17 cellular contexts compared by ENCODE assay signal in the genomic region with DNA sequence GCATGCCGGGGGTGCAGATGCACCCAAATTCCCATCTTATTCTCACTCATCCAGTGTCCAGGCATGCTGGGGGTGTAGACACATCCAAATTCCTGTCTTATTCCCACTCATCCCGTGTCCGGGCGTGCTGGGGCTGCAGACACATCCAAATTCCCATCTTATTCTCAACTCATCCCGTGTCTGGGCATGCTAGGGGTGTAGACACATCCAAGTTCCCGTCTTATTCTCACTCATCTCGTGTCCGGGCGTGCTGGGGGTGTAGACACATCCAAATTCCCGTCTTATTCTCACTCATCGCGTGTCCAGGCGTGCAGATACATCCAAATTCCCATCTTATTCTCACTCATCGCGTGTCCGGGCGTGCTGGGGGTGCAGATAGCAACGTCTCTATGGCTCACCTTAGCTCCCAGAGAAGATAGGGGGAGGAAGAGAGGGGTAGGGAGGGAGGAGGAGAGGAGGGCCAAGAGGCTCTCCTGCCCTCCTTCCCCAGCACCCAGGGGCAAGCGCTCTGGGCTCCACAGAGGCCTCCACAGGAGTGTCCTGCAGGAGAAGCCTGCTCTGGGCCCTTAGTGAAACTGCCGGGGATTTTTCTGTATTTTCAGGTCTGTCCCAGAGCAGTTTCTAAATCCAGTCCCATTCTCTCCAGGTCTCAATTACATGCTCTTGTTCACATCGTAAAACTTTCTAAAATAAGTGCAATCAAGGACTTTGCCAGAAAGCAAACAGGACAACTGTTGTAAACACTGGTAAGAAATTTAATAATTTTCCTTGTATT.
A peak's percentile ranks its signal among the peaks of the same experiment; 100 is the strongest.
DNase-seq lines count a peak whose midpoint lies in the region; ATAC-seq, FAIRE-seq and TF ChIP-seq lines count a peak whose summit lies in the region.
"Had no signal": no experiment of that assay in that cellular context is flagged by ENCODE, and none has a peak within 500 bp of the region (broad histone marks: within the 10 kb centered on the region; RNA-seq: fewer than 3 reads in every experiment).

No MANE protein-coding gene starts in this region.

- H3K4me1 Mint-ChIP-seq in activated CD8-positive, alpha-beta memory T cell treated with anti-CD3 and anti-CD28 coated beads, Interleukin-2, amount 10 ng/mL, durations not matched to agents 7 days and 5 days: peaks cover 3% of the 10 kb centered on the region
- 0 out of 2 replicates have a peak, but pooled peaks cover 2% of the 10 kb centered on the region for H3K4me1 Mint-ChIP-seq in WTC11
- no peaks in the 10 kb centered on the region for H3K4me1 Mint-ChIP-seq in progenitor cell of endocrine pancreas (ENCODE audit: low read depth)

- no peak overlapping the region for H3K4me3 Mint-ChIP-seq in activated CD8-positive, alpha-beta memory T cell treated with anti-CD3 and anti-CD28 coated beads, Interleukin-2, amount 10 ng/mL, durations not matched to agents 7 days and 5 days
- H3K4me3 Mint-ChIP-seq in WTC11: no peak overlapping the region
- no peak overlapping the region for H3K4me3 Mint-ChIP-seq in progenitor cell of endocrine pancreas (ENCODE audit: low read depth)
- H3K4me3 Mint-ChIP-seq: activated naive CD4-positive, alpha-beta T cell treated with anti-CD3 and anti-CD28 coated beads, Interleukin-2, amount 10 ng/mL, durations not matched to agents 7 days and 5 days; CD8-positive, alpha-beta memory T cell; dendritic cell treated with granulocyte-macrophage colony-stimulating factor and Interleukin-4, amounts not matched to agents 40 ng/mL and 50 ng/mL, for 4 days had no signal

- no peak overlapping the region for H4K8ac ChIP-seq in mesendoderm (ENCODE audit: low read depth, low read length)

- DNase-seq in activated CD8-positive, alpha-beta memory T cell treated with anti-CD3 and anti-CD28 coated beads for 24 hours: peak; percentile 54
- DNase-seq in activated CD8-positive, alpha-beta memory T cell treated with anti-CD3 and anti-CD28 coated beads, Interleukin-2, amount 10 ng/mL, durations not matched to agents 7 days and 5 days: no peak
- DNase-seq in WTC11 (ENCODE audit: low spot score): no peak
- peak; percentile 93 for DNase-seq in keratinocyte (ENCODE audit: low read depth, low spot score)
- no peak for DNase-seq in progenitor cell of endocrine pancreas (ENCODE audit: low spot score, unreplicated experiment)
- DNase-seq in mesendoderm: no peak
- no peak for DNase-seq in small intestine
- no peak for DNase-seq in SKM-1 (lab: John Stamatoyannopoulos, UW; ENCODE audit: unreplicated experiment)
- DNase-seq: activated naive CD4-positive, alpha-beta T cell treated with anti-CD3 and anti-CD28 coated beads, Interleukin-2, amount 10 ng/mL, durations not matched to agents 7 days and 5 days; CD8-positive, alpha-beta memory T cell; H7; head of caudate nucleus; NCI-H1417; nucleus accumbens; right cardiac atrium had no signal

- no peaks in the 10 kb centered on the region for H3K27me3 Mint-ChIP-seq in activated CD8-positive, alpha-beta memory T cell treated with anti-CD3 and anti-CD28 coated beads, Interleukin-2, amount 10 ng/mL, durations not matched to agents 7 days and 5 days
- H3K27me3 Mint-ChIP-seq in WTC11 (ENCODE audit: low read depth) (no peaks in the 10 kb centered on the region; the same call in 1 of the 2 replicates), progenitor cell of endocrine pancreas (no peaks in the 10 kb centered on the region)

- H3K9me1 ChIP-seq in keratinocyte (ENCODE audit: control insufficient read depth, extremely low read depth, insufficient read depth, low read length): no peaks in the 10 kb centered on the region

- H3K79me1 ChIP-seq in mesendoderm (ENCODE audit: low read length): no peaks in the 10 kb centered on the region

- peaks cover 2% of the 10 kb centered on the region for H3K9me3 ChIP-seq in keratinocyte (ENCODE audit: control insufficient read depth, low read depth, low read length)
- H3K9me3 ChIP-seq in small intestine (ENCODE audit: control insufficient read depth, low read depth): no peaks in the 10 kb centered on the region

- H3K23ac ChIP-seq in mesendoderm (ENCODE audit: low read length): no peak overlapping the region

- H2AK5ac ChIP-seq in mesendoderm (ENCODE audit: low read length): no peak overlapping the region

- peaks cover 7% of the 10 kb centered on the region for H3K36me3 Mint-ChIP-seq in activated CD8-positive, alpha-beta memory T cell treated with anti-CD3 and anti-CD28 coated beads, Interleukin-2, amount 10 ng/mL, durations not matched to agents 7 days and 5 days
- H3K36me3 Mint-ChIP-seq in WTC11 (peaks cover 14% of the 10 kb centered on the region), progenitor cell of endocrine pancreas (ENCODE audit: insufficient read depth) (peaks cover 23% of the 10 kb centered on the region)

- no peaks in the 10 kb centered on the region for H3K79me2 ChIP-seq in keratinocyte (ENCODE audit: control insufficient read depth, insufficient read depth, low read length)
- H3K79me2 ChIP-seq in mesendoderm (ENCODE audit: control insufficient read depth, insufficient read depth, low read length): no peaks in the 10 kb centered on the region

- dilution Hi-C loops in keratinocyte (cut with MboI; ENCODE audit: extremely low pct_ligation_motif_present, low sequenced_read_pairs): no loop called here

- no peak overlapping the region for H2BK15ac ChIP-seq in mesendoderm (replicated peaks; ENCODE audit: low read depth)

- WGBS in mesendoderm (ENCODE audit: extremely low coverage, insufficient coverage, low lambda C conversion rate): no CpG with 5 or more reads among the region's 21 CpGs
- WGBS in small intestine, 3 donors: 93 to 97% (median 95%) methylated on average over 21 of the region's 21 CpGs

- H3K27ac Mint-ChIP-seq in activated CD8-positive, alpha-beta memory T cell treated with anti-CD3 and anti-CD28 coated beads, Interleukin-2, amount 10 ng/mL, durations not matched to agents 7 days and 5 days: no peak overlapping the region
- peak overlapping the region; percentile 57; the same call in 1 of the 2 replicates for H3K27ac Mint-ChIP-seq in WTC11
- peak overlapping the region; percentile 70 for H3K27ac Mint-ChIP-seq in progenitor cell of endocrine pancreas
- H3K27ac Mint-ChIP-seq: activated naive CD4-positive, alpha-beta T cell treated with anti-CD3 and anti-CD28 coated beads, Interleukin-2, amount 10 ng/mL, durations not matched to agents 7 days and 5 days; dendritic cell treated with granulocyte-macrophage colony-stimulating factor and Interleukin-4, amounts not matched to agents 40 ng/mL and 50 ng/mL, for 4 days had no signal

- no peaks in the 10 kb centered on the region for H3K36me3 ChIP-seq in keratinocyte (ENCODE audit: control insufficient read depth in 2 of 2, extremely low read depth in 1 of 2, insufficient read depth in 2 of 2, low read length in 2 of 2)
- no peaks in the 10 kb centered on the region for H3K36me3 ChIP-seq in mesendoderm (ENCODE audit: control insufficient read depth, insufficient read depth, low read length)
- no peaks in the 10 kb centered on the region for H3K36me3 ChIP-seq in small intestine (ENCODE audit: control insufficient read depth in 2 of 2, insufficient read depth in 2 of 2, low read length in 2 of 2)

- no peaks in the 10 kb centered on the region for H3K4me1 ChIP-seq in keratinocyte (ENCODE audit: control insufficient read depth, extremely low read depth, insufficient read depth, low read length)
- H3K4me1 ChIP-seq in mesendoderm (ENCODE audit: control insufficient read depth, low read depth, low read length): no peaks in the 10 kb centered on the region
- H3K4me1 ChIP-seq in small intestine (ENCODE audit: control insufficient read depth in 2 of 2, insufficient read depth in 1 of 2, low read depth in 1 of 2, low read length in 1 of 2): no peaks in the 10 kb centered on the region

- H3K27me3 ChIP-seq in keratinocyte (ENCODE audit: control insufficient read depth, extremely low read depth, insufficient read depth, low read length) (no peaks in the 10 kb centered on the region), mesendoderm (ENCODE audit: insufficient read depth, low read length, poor library complexity) (no peaks in the 10 kb centered on the region), small intestine (ENCODE audit: control insufficient read depth in 2 of 2, insufficient read depth in 2 of 2, low read length in 2 of 2) (no peaks in the 10 kb centered on the region)

- peaks cover 7% of the 10 kb centered on the region for H3K9me3 Mint-ChIP-seq in activated CD8-positive, alpha-beta memory T cell treated with anti-CD3 and anti-CD28 coated beads, Interleukin-2, amount 10 ng/mL, durations not matched to agents 7 days and 5 days (ENCODE audit: low read depth)
- H3K9me3 Mint-ChIP-seq in WTC11 (peaks cover 15% of the 10 kb centered on the region), progenitor cell of endocrine pancreas (ENCODE audit: low read depth) (peaks cover 8% of the 10 kb centered on the region)
- H3K9me3 Mint-ChIP-seq: CD8-positive, alpha-beta memory T cell had no signal

- H3K4me2 ChIP-seq in keratinocyte (ENCODE audit: control insufficient read depth, extremely low read depth, insufficient read depth, low read depth, low read length) (no peak overlapping the region), mesendoderm (ENCODE audit: low read length) (no peak overlapping the region)

- TF ChIP-seq CTCF in WTC11 (IDR thresholded peaks at IDR 0.05) (no peak), keratinocyte (optimal IDR thresholded peaks at IDR 0.05 in 1 of 3, IDR thresholded peaks at IDR 0.05 in 1 of 3, conservative IDR thresholded peaks at IDR 0.05 in 1 of 3; ENCODE audit: extremely low read depth in 1 of 3, insufficient read depth in 2 of 3, low read length in 3 of 3) (no peak), progenitor cell of endocrine pancreas (IDR thresholded peaks at IDR 0.05; ENCODE audit: unreplicated experiment) (no peak)

- no peaks in the 10 kb centered on the region for H4K20me1 ChIP-seq in keratinocyte (ENCODE audit: control insufficient read depth, extremely low read depth, insufficient read depth, low read length)

- no peak overlapping the region for H3K9ac ChIP-seq in keratinocyte (ENCODE audit: control insufficient read depth, extremely low read depth, insufficient read depth, low read length)
- H3K9ac ChIP-seq in mesendoderm (ENCODE audit: low read length): no peak overlapping the region

- ATAC-seq in activated CD8-positive, alpha-beta memory T cell treated with anti-CD3 and anti-CD28 coated beads, Interleukin-2, amount 10 ng/mL, durations not matched to agents 7 days and 5 days: no peak
- no peak for ATAC-seq in WTC11
- ATAC-seq: right cardiac atrium had no signal

- no peak overlapping the region for H4K5ac ChIP-seq in mesendoderm (ENCODE audit: low read length)

- no peak overlapping the region for H3K4me3 ChIP-seq in keratinocyte (ENCODE audit: control insufficient read depth in 2 of 3, extremely low read depth in 1 of 3, insufficient read depth in 2 of 3, low read depth in 1 of 3, low read length in 3 of 3)
- no peak overlapping the region for H3K4me3 ChIP-seq in mesendoderm (ENCODE audit: low read length)
- no peak overlapping the region for H3K4me3 ChIP-seq in small intestine (ENCODE audit: low read depth in 1 of 2, low read length in 2 of 2)

- H2AFZ ChIP-seq in keratinocyte (ENCODE audit: control insufficient read depth, low read length): no peak overlapping the region

- no peak overlapping the region for H3K18ac ChIP-seq in mesendoderm (ENCODE audit: low read length)

- no peak overlapping the region for H3K27ac ChIP-seq in keratinocyte (ENCODE audit: control insufficient read depth, insufficient read depth, low read length)
- no peak overlapping the region for H3K27ac ChIP-seq in mesendoderm (ENCODE audit: low read depth, low read length)
- H3K27ac ChIP-seq in small intestine (ENCODE audit: low read depth in 1 of 2, low read length in 1 of 2): no peak overlapping the region

- POLR2A ChIA-PET in WTC11 (lab: Charles Lee): no interaction called here

- no peak overlapping the region for H3K56ac ChIP-seq in mesendoderm (ENCODE audit: low read length)

- CTCF ChIA-PET in activated CD8-positive, alpha-beta memory T cell treated with anti-CD3 and anti-CD28 coated beads, Interleukin-2, amount 10 ng/mL, durations not matched to agents 7 days and 5 days (lab: Charles Lee): no interaction called here
- CTCF ChIA-PET in WTC11 (lab: Charles Lee): no interaction called here

- H2BK120ac ChIP-seq in mesendoderm (ENCODE audit: low read depth, low read length): no peak overlapping the region

- no peak overlapping the region for H3K4ac ChIP-seq in mesendoderm (ENCODE audit: low read depth, low read length)

- H2BK5ac ChIP-seq in mesendoderm (ENCODE audit: low read length): no peak overlapping the region

- FAIRE-seq in keratinocyte (lab: Jason Lieb, UNC): no peak
- FAIRE-seq in small intestine (lab: Jason Lieb, UNC): no peak
- FAIRE-seq: RCC 7860 had no signal

Comparison
In these comparisons a context has a peak if more than half of its experiments do, and no peak if none do; other contexts are left out.
1. DNase-seq: peak in activated CD8-positive, alpha-beta memory T cell treated with anti-CD3 and anti-CD28 coated beads for 24 hours (single experiment) and keratinocyte (single experiment); none in activated CD8-positive, alpha-beta memory T cell treated with anti-CD3 and anti-CD28 coated beads, Interleukin-2, amount 10 ng/mL, durations not matched to agents 7 days and 5 days (single experiment), WTC11 (single experiment), progenitor cell of endocrine pancreas (single experiment), mesendoderm (single experiment), small intestine (single experiment) and SKM-1 (single experiment).